27 cellular contexts compared by ENCODE assay signal in the genomic region with DNA sequence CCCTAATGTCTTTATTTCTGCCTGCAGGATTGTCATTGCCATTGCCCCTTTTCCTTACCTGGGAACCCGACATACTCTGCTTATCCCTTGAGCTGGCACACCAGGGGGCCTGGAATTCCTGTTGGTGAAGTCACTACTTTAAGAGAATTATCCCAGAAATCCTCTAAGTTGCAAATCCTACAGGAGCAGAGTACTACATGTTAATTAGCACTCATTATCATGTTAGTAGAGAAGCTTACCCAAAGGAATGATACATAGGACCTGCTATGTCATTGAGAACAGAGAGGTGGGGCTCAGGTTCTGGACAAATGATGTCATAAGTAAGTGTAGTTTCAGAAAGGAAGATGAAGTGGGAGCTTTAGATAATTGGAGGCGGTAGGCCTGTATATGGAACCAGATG. TPM values are rescaled to one million over a fixed set of nuclear protein-coding genes. Genes with fewer than 3 reads are reported as not detected.
DNase-seq lines count a peak whose midpoint lies in the region; ATAC-seq, FAIRE-seq and TF ChIP-seq lines count a peak whose summit lies in the region.
"Had no signal": no experiment of that assay in that cellular context is flagged by ENCODE, and none has a peak within 500 bp of the region (broad histone marks: within the 10 kb centered on the region; RNA-seq: fewer than 3 reads in every experiment).

No MANE protein-coding gene starts in this region.

- H3K4me3 ChIP-seq in breast epithelium (no peak overlapping the region), astrocyte (ENCODE audit: insufficient read depth, low read depth, low read length) (no peak overlapping the region), heart right ventricle (no peak overlapping the region)
- H3K4me3 ChIP-seq: esophagus muscularis mucosa had no signal

- POLR2A ChIA-PET in MCF 10A (lab: Yijun Ruan, JAX) = interaction anchor here (1.4 to 2.2 kb wide), 2 partner anchors 9 to 14 kb away, joined by 3 to 6 read pairs; no protein-coding TSS in a partner anchor

- H3K9me3 ChIP-seq in breast epithelium (no peaks in the 10 kb centered on the region), astrocyte (ENCODE audit: insufficient read depth, low read depth, low read length) (no peaks in the 10 kb centered on the region), heart right ventricle (no peaks in the 10 kb centered on the region)
- H3K9me3 ChIP-seq: esophagus muscularis mucosa, neutrophil had no signal

- no peaks in the 10 kb centered on the region for H4K20me1 ChIP-seq in astrocyte (ENCODE audit: insufficient read depth, low read length)

- H3K27ac Mint-ChIP-seq in MCF 10A (ENCODE audit: low read depth, unreplicated experiment) = no peak overlapping the region
- H3K27ac Mint-ChIP-seq in astrocyte (ENCODE audit: unreplicated experiment) = peak overlapping the region; percentile 0
- H3K27ac Mint-ChIP-seq: activated CD4-positive, alpha-beta memory T cell treated with anti-CD3 and anti-CD28 coated beads for 36 hours; immature natural killer cell; stimulated activated naive CD8-positive, alpha-beta T cell treated with anti-CD3 and anti-CD28 coated beads, Interleukin-15, Interleukin-2, amounts not matched to agents 100 ng/mL and 50 ng/mL, for 24 hours had no signal

- H3K4me1 Mint-ChIP-seq in MCF 10A (ENCODE audit: insufficient read depth, unreplicated experiment) = peaks cover 8% of the 10 kb centered on the region
- H3K4me1 Mint-ChIP-seq in astrocyte (ENCODE audit: low read depth, unreplicated experiment) = peaks cover 3% of the 10 kb centered on the region
- H3K4me1 Mint-ChIP-seq: immature natural killer cell had no signal

- H3K36me3 ChIP-seq in breast epithelium = no peaks in the 10 kb centered on the region
- no peaks in the 10 kb centered on the region for H3K36me3 ChIP-seq in astrocyte (ENCODE audit: insufficient read depth, low read length)
- no peaks in the 10 kb centered on the region for H3K36me3 ChIP-seq in heart right ventricle
- H3K36me3 ChIP-seq: esophagus muscularis mucosa, neutrophil had no signal

- H3K4me1 ChIP-seq in breast epithelium (no peaks in the 10 kb centered on the region), astrocyte (ENCODE audit: insufficient read depth, low read length) (no peaks in the 10 kb centered on the region), heart right ventricle (peaks cover 0 to 5% (median 0%) of the 10 kb centered on the region in 9 donors)

- no TSS peak for BruUV-seq in MCF 10A (replicated peaks; lab: Mats Ljungman, UMichigan)

- H3K36me3 Mint-ChIP-seq in MCF 10A (ENCODE audit: insufficient read depth, unreplicated experiment) (peaks cover 4% of the 10 kb centered on the region), astrocyte (ENCODE audit: low read depth, unreplicated experiment) (no peaks in the 10 kb centered on the region)
- H3K36me3 Mint-ChIP-seq: activated CD4-positive, alpha-beta memory T cell treated with anti-CD3 and anti-CD28 coated beads for 36 hours; immature natural killer cell had no signal

- H3K9me3 Mint-ChIP-seq in MCF 10A (ENCODE audit: unreplicated experiment) (no peaks in the 10 kb centered on the region), astrocyte (ENCODE audit: unreplicated experiment) (no peaks in the 10 kb centered on the region)
- H3K9me3 Mint-ChIP-seq: activated CD4-positive, alpha-beta memory T cell treated with anti-CD3 and anti-CD28 coated beads for 36 hours; immature natural killer cell; stimulated activated naive CD8-positive, alpha-beta T cell treated with anti-CD3 and anti-CD28 coated beads, Interleukin-15, Interleukin-2, amounts not matched to agents 100 ng/mL and 50 ng/mL, for 24 hours had no signal

- H3K27me3 Mint-ChIP-seq in MCF 10A (ENCODE audit: insufficient read depth, unreplicated experiment) = no peaks in the 10 kb centered on the region
- no peaks in the 10 kb centered on the region for H3K27me3 Mint-ChIP-seq in astrocyte (ENCODE audit: low read depth, unreplicated experiment)
- H3K27me3 Mint-ChIP-seq: activated CD4-positive, alpha-beta memory T cell treated with anti-CD3 and anti-CD28 coated beads for 36 hours; stimulated activated naive CD8-positive, alpha-beta T cell treated with anti-CD3 and anti-CD28 coated beads, Interleukin-15, Interleukin-2, amounts not matched to agents 100 ng/mL and 50 ng/mL, for 24 hours had no signal

- CTCF ChIA-PET in MCF 10A (lab: Yijun Ruan, JAX) = interaction anchor here (0.8 to 2.4 kb wide), 7 partner anchors 10 to 463 kb away, joined by 3 to 18 read pairs (median 5); no protein-coding TSS in a partner anchor

- TF ChIP-seq POLR2A in breast epithelium (IDR thresholded peaks at IDR 0.05) (no peak), H54 (IDR thresholded peaks at IDR 0.05; ENCODE audit: low read depth, low read length) (no peak)

- H3K4me3 Mint-ChIP-seq in MCF 10A (ENCODE audit: unreplicated experiment) (no peak overlapping the region), astrocyte (ENCODE audit: unreplicated experiment) (no peak overlapping the region)
- H3K4me3 Mint-ChIP-seq: activated CD4-positive, alpha-beta memory T cell treated with anti-CD3 and anti-CD28 coated beads for 36 hours; immature natural killer cell; stimulated activated naive CD8-positive, alpha-beta T cell treated with anti-CD3 and anti-CD28 coated beads, Interleukin-15, Interleukin-2, amounts not matched to agents 100 ng/mL and 50 ng/mL, for 24 hours had no signal

- no peak overlapping the region for H3K4me2 ChIP-seq in astrocyte (ENCODE audit: low read length)

- no peak overlapping the region for H3K9ac ChIP-seq in astrocyte (ENCODE audit: low read length)

- ATAC-seq in heart right ventricle = no peak
- ATAC-seq: left ventricle myocardium superior had no signal

- intact Hi-C loops in breast epithelium (cut with DNase I; ENCODE audit: low total_unique reads) (loop anchor here (5.0 kb wide), 1 partner anchor 1028 kb away; no protein-coding TSS in a partner anchor), MCF 10A (cut with micrococcal nuclease) (no loop called here), heart right ventricle (cut with DNase I) (loop anchor here in 5 of 10 donors (10.0 kb wide), 6 partner anchors 56 to 1036 kb away; no protein-coding TSS in a partner anchor)

- WGBS in heart right ventricle, 2 donors = 79 to 80% methylated on average over 2 of the region's 2 CpGs

- H3K79me2 ChIP-seq in astrocyte (ENCODE audit: insufficient read depth, low read length) = no peaks in the 10 kb centered on the region

- FAIRE-seq in astrocyte (lab: Jason Lieb, UNC) (no peak), H54 (lab: Jason Lieb, UNC) (no peak)
- FAIRE-seq: small intestine had no signal

- DNase-seq in breast epithelium (ENCODE audit: low spot score in 2 of 2) = no peak
- DNase-seq in MCF 10A (ENCODE audit: unreplicated experiment) = no peak
- no peak for DNase-seq in astrocyte (ENCODE audit: low read depth)
- DNase-seq in iPS DF 19.7 (ENCODE audit: low read depth, low spot score) = peak; percentile 60
- no peak for DNase-seq in H54 (ENCODE audit: insufficient read length, low spot score)
- no peak for DNase-seq in globus pallidus (ENCODE audit: low spot score)
- DNase-seq in NCI-H1694 treated with DMSO at 0.1 percent for 48 hours (lab: John Stamatoyannopoulos, UW) = no peak
- DNase-seq in heart right ventricle = no peak
- DNase-seq: activated CD4-positive, alpha-beta memory T cell treated with anti-CD3 and anti-CD28 coated beads for 36 hours; activated naive CD4-positive, alpha-beta T cell treated with Interleukin-2 at 50 U/mL for 16 hours; AML-193; aorta; DND-41; effector CD8-positive, alpha-beta T cell; immature natural killer cell; KBM-7; left ventricle myocardium superior; NCI-H187 treated with DMSO at 0.1 percent for 48 hours; NCI-H226; small intestine; stimulated activated CD4-positive, alpha-beta T cell treated with anti-CD3 and anti-CD28 coated beads, Interleukin-4, amount 100 ng/mL, for 24 hours; T-helper 1 cell; trophoblast cell had no signal

- H2AFZ ChIP-seq in astrocyte (ENCODE audit: low read depth, low read length) = no peak overlapping the region

- TF ChIP-seq CTCF in breast epithelium (IDR thresholded peaks at IDR 0.05) (no peak), MCF 10A (IDR thresholded peaks at IDR 0.05; ENCODE audit: unreplicated experiment) (no peak), astrocyte (IDR thresholded peaks at IDR 0.05; ENCODE audit: insufficient read depth, low read depth, low read length) (no peak), heart right ventricle (IDR thresholded peaks at IDR 0.05) (no peak)

- H3K27me3 ChIP-seq in breast epithelium (no peaks in the 10 kb centered on the region), astrocyte (ENCODE audit: insufficient read depth, low read length) (no peaks in the 10 kb centered on the region), heart right ventricle (no peaks in the 10 kb centered on the region)
- H3K27me3 ChIP-seq: esophagus muscularis mucosa, neutrophil had no signal

- peak overlapping the region; percentile 20 to 76 for H3K27ac ChIP-seq in breast epithelium
- no peak overlapping the region for H3K27ac ChIP-seq in astrocyte (ENCODE audit: low read depth, low read length)
- H3K27ac ChIP-seq in heart right ventricle = no peak overlapping the region
- H3K27ac ChIP-seq: 22Rv1, neutrophil had no signal

RNA-seq across cellular contexts. Expression of a gene that starts 27.4 kb away (rescaled TPM):
- total RNA-seq in breast epithelium (10 to 100 TPM in 1 of 3 donors, 1 to 10 TPM in 1, not detected in 1; 5.0 to 11.1 TPM), MCF 10A (2022) (4.0 and 7.4 TPM in 2 replicates), astrocyte (12.1 and 14.7 TPM in 2 replicates), heart right ventricle (1 to 10 TPM in 1 of 10 donors, under 1 TPM in 4, not detected in 5; 0.23 to 1.1 (median 0.36) TPM)
- polyA plus RNA-seq in heart right ventricle = under 1 TPM in 1 of 2 donors, not detected in 1; 0.65 TPM
- total RNA-seq: left ventricle myocardium superior had no signal

RNA-seq across cellular contexts. Expression of a gene that starts 48.9 kb away (rescaled TPM):
- total RNA-seq in breast epithelium (10 to 100 TPM in 1 of 3 donors, 1 to 10 TPM in 2; 1.4 to 21.3 (median 2.5) TPM), MCF 10A (2022) (not detected in 2 replicates), astrocyte (74.5 and 112 TPM in 2 replicates), heart right ventricle (under 1 TPM in 8 of 10 donors, not detected in 2; 0.06 to 0.37 (median 0.19) TPM)
- under 1 TPM in 1 of 2 donors, not detected in 1; 0.03 TPM for polyA plus RNA-seq in heart right ventricle
- total RNA-seq: activated CD4-positive, alpha-beta memory T cell treated with anti-CD3 and anti-CD28 coated beads for 36 hours had no signal
- polyA plus RNA-seq: immature natural killer cell had no signal

RNA-seq across cellular contexts. Expression of a gene that starts 53.6 kb away (rescaled TPM):
- 1 to 10 TPM; 1.8 to 2.9 (median 2.0) TPM for total RNA-seq in breast epithelium
- 38.6 and 71.8 TPM in 2 replicates for total RNA-seq in MCF 10A (2022)
- total RNA-seq in astrocyte = 9.3 and 15.5 TPM in 2 replicates
- total RNA-seq in heart right ventricle = 10 to 100 TPM in 1 of 10 donors, 1 to 10 TPM in 8, under 1 TPM in 1; 0.64 to 10.6 (median 2.8) TPM
- 1 to 10 TPM in 1 of 2 donors, under 1 TPM in 1; 0.30 to 1.9 TPM for polyA plus RNA-seq in heart right ventricle

Comparison
In these comparisons a context has a peak if more than half of its experiments do, and no peak if none do; other contexts are left out.
1. H3K27ac ChIP-seq: peak in breast epithelium (2 of 2); none in astrocyte (single experiment) and heart right ventricle (0 of 10).